In the genomic region with DNA sequence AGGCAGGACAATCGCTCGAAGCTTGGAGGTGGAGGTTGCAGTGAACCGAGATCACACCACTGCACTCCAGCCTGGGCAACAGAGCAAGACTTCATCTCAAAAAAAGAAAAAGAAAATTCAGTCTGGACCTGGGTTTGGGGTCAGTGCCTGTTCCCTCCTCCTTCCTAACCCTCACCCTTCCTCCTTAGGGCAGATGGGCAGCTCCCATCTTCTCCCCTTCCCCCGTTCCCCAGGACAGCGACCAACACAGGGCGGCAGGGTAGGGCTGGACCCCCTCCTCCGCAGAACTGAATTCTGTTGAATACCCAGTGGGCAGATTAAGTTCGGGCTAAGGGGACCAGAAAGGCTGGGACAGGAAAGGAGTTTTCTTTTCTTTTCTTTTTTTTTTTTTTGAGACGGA, we compare ENCODE assay signal across 21 cellular contexts. TPM values are rescaled to one million over a fixed set of nuclear protein-coding genes. Genes with fewer than 3 reads are reported as not detected.
DNase-seq lines count a peak whose midpoint lies in the region; ATAC-seq, FAIRE-seq and TF ChIP-seq lines count a peak whose summit lies in the region.
"Had no signal": no experiment of that assay in that cellular context is flagged by ENCODE, and none has a peak within 500 bp of the region (broad histone marks: within the 10 kb centered on the region; RNA-seq: fewer than 3 reads in every experiment).

No MANE protein-coding gene starts in this region.

- TF ChIP-seq CTCF in DOHH2 (IDR thresholded peaks at IDR 0.05; ENCODE audit: low read depth, low read length, poor library complexity, severe bottlenecking) (no peak), WTC11 (IDR thresholded peaks at IDR 0.05) (no peak), mesothelial cell of epicardium (IDR thresholded peaks at IDR 0.05; ENCODE audit: unreplicated experiment) (no peak)

- DNase-seq in T-helper 2 cell treated with Interferon-gamma antibody and Interleukin-4, amounts not matched to agents 5 μg/mL and 100 μg/mL, for 36 hours (ENCODE audit: low spot score), result no peak
- DNase-seq in T-helper 2 cell (no peak), WTC11 (ENCODE audit: low spot score) (no peak), naive B cell (no peak), head of caudate nucleus (no peak), frontal cortex (ENCODE audit: low spot score in 2 of 2) (no peak), mesothelial cell of epicardium (ENCODE audit: low spot score in 2 of 2, unreplicated experiment in 2 of 2) (no peak)
- DNase-seq: activated CD4-positive, alpha-beta T cell treated with anti-CD3 and anti-CD28 coated beads for 1 hour; activated CD8-positive, alpha-beta memory T cell treated with anti-CD3 and anti-CD28 coated beads, Interleukin-2, amount 50 U/mL, for 48 hours; DMS153; hippocampal formation; MM.1S; NCI-H748 treated with DMSO at 0.1 percent for 48 hours; nephron progenitor cell; stimulated activated CD4-positive, alpha-beta T cell treated with anti-CD3 and anti-CD28 coated beads, Interleukin-2, amount 100 ng/mL, for 48 hours had no signal

- peaks cover 16% of the 10 kb centered on the region for H3K4me1 Mint-ChIP-seq in T-helper 2 cell treated with Interferon-gamma antibody and Interleukin-4, amounts not matched to agents 5 μg/mL and 100 μg/mL, for 36 hours (ENCODE audit: low read depth)
- peaks cover 68% of the 10 kb centered on the region for H3K4me1 Mint-ChIP-seq in WTC11
- H3K4me1 Mint-ChIP-seq in naive B cell, result peaks cover 25 to 33% (median 32%) of the 10 kb centered on the region in 3 donors
- H3K4me1 Mint-ChIP-seq in mesothelial cell of epicardium, result peaks cover 29% of the 10 kb centered on the region

- H3K9me3 ChIP-seq in DOHH2 (ENCODE audit: control insufficient read depth, insufficient read depth, low read length), result no peaks in the 10 kb centered on the region

- H3K27ac Mint-ChIP-seq in T-helper 2 cell treated with Interferon-gamma antibody and Interleukin-4, amounts not matched to agents 5 μg/mL and 100 μg/mL, for 36 hours, result no peak overlapping the region
- peak overlapping the region; percentile 100 for H3K27ac Mint-ChIP-seq in WTC11
- H3K27ac Mint-ChIP-seq in naive B cell, result peak overlapping the region in 1 of 6 donors; percentile 57
- H3K27ac Mint-ChIP-seq in mesothelial cell of epicardium, result no peak overlapping the region

- peak overlapping the region; percentile 16; the same call in 1 of the 2 replicates for H3K27ac ChIP-seq in DOHH2 (ENCODE audit: low read depth, low read length)

- H3K4me3 Mint-ChIP-seq in T-helper 2 cell treated with Interferon-gamma antibody and Interleukin-4, amounts not matched to agents 5 μg/mL and 100 μg/mL, for 36 hours, result peak overlapping the region; percentile 29
- peak overlapping the region; percentile 25; the same call in 1 of the 2 replicates for H3K4me3 Mint-ChIP-seq in WTC11
- H3K4me3 Mint-ChIP-seq in naive B cell, result peak overlapping the region in 6 of 8 donors; percentile 25 to 81 (median 68)
- no peak overlapping the region for H3K4me3 Mint-ChIP-seq in mesothelial cell of epicardium

- no peak for ATAC-seq in WTC11
- ATAC-seq in naive B cell (ENCODE audit: low read depth in 2 of 2), result no peak
- ATAC-seq: Panc1 had no signal

- no peak overlapping the region for H3K4me3 ChIP-seq in DOHH2 (ENCODE audit: low read length)

- CTCF ChIA-PET in WTC11 (lab: Charles Lee), result interaction anchor here (0.6 to 1.6 kb wide), 4 partner anchors 8 to 1058 kb away, joined by 3 to 7 read pairs (median 4); no protein-coding TSS in a partner anchor

- peaks cover 15% of the 10 kb centered on the region for H3K36me3 Mint-ChIP-seq in T-helper 2 cell treated with Interferon-gamma antibody and Interleukin-4, amounts not matched to agents 5 μg/mL and 100 μg/mL, for 36 hours (ENCODE audit: low read depth)
- peaks cover 16% of the 10 kb centered on the region for H3K36me3 Mint-ChIP-seq in WTC11
- H3K36me3 Mint-ChIP-seq in naive B cell, result no peaks in the 10 kb centered on the region
- peaks cover 7% of the 10 kb centered on the region for H3K36me3 Mint-ChIP-seq in mesothelial cell of epicardium

- H3K27me3 Mint-ChIP-seq in T-helper 2 cell treated with Interferon-gamma antibody and Interleukin-4, amounts not matched to agents 5 μg/mL and 100 μg/mL, for 36 hours (ENCODE audit: low read depth), result no peaks in the 10 kb centered on the region
- H3K27me3 Mint-ChIP-seq in WTC11 (ENCODE audit: low read depth), result no peaks in the 10 kb centered on the region
- H3K27me3 Mint-ChIP-seq in naive B cell, result no peaks in the 10 kb centered on the region
- H3K27me3 Mint-ChIP-seq in mesothelial cell of epicardium (ENCODE audit: low read depth), result no peaks in the 10 kb centered on the region

- H3K4me2 ChIP-seq in DOHH2 (ENCODE audit: low read length), result no peak overlapping the region; the same call in 1 of the 2 replicates

- H3K36me3 ChIP-seq in DOHH2 (ENCODE audit: control insufficient read depth, low read length), result peaks cover 50% of the 10 kb centered on the region

- no peak for FAIRE-seq in frontal cortex (lab: Jason Lieb, UNC)
- FAIRE-seq: A204.1, colon had no signal

- H3K9me2 ChIP-seq in DOHH2 (replicated peaks; ENCODE audit: control insufficient read depth, low read length), result no peaks in the 10 kb centered on the region

- H3K27me3 ChIP-seq in DOHH2 (ENCODE audit: control insufficient read depth, low read length), result no peaks in the 10 kb centered on the region

- H3K79me2 ChIP-seq in DOHH2 (ENCODE audit: control insufficient read depth, low read length), result peaks cover 41% of the 10 kb centered on the region

- 0 out of 2 replicates have a peak, but pooled peaks cover 5% of the 10 kb centered on the region for H4K20me1 ChIP-seq in DOHH2 (ENCODE audit: control insufficient read depth, insufficient read depth, low read depth, low read length)

- H3F3A ChIP-seq in DOHH2 (ENCODE audit: control insufficient read depth, insufficient read depth), result peaks cover 32% of the 10 kb centered on the region

- intact Hi-C loops in head of caudate nucleus (cut with DNase I), result no loop called here

- H3K9me3 Mint-ChIP-seq in T-helper 2 cell treated with Interferon-gamma antibody and Interleukin-4, amounts not matched to agents 5 μg/mL and 100 μg/mL, for 36 hours, result no peaks in the 10 kb centered on the region
- no peaks in the 10 kb centered on the region for H3K9me3 Mint-ChIP-seq in WTC11
- H3K9me3 Mint-ChIP-seq in naive B cell, result no peaks in the 10 kb centered on the region
- H3K9me3 Mint-ChIP-seq in mesothelial cell of epicardium, result no peaks in the 10 kb centered on the region
- H3K9me3 Mint-ChIP-seq: nephron progenitor cell had no signal

- POLR2A ChIA-PET in WTC11 (lab: Charles Lee), result interaction anchor here (0.6 to 0.8 kb wide), 2 partner anchors 14 to 15 kb away, joined by 3 to 4 read pairs; no protein-coding TSS in a partner anchor

- peaks cover 37% of the 10 kb centered on the region for H3K4me1 ChIP-seq in DOHH2 (ENCODE audit: control insufficient read depth, low read length)

TF ChIP-seq in WTC11, 78 proteins besides CTCF, POLR2A, EP300 and RAD21:
- peak; percentile 47; the same call in 1 of the 2 replicates for TF ChIP-seq ZNF121 (CRISPR knock-in tag; IDR thresholded peaks at IDR 0.05)
- TF ChIP-seq MXD4 (CRISPR knock-in tag; IDR thresholded peaks at IDR 0.05; ENCODE audit: borderline replicate concordance), result no peak
- TF ChIP-seq ZNF671 (CRISPR knock-in tag; IDR thresholded peaks at IDR 0.05), result no peak

RNA-seq across cellular contexts. Expression of a gene that starts 1.5 kb away (rescaled TPM):
- total RNA-seq in WTC11 (2021) (86.1 to 93.3 TPM (median 92.5 TPM) in 3 replicates), frontal cortex (20.8 TPM), mesothelial cell of epicardium (32.6 to 34.5 TPM (median 34.0 TPM) in 3 replicates)
- 10 to 100 TPM; 36.2 to 82.3 (median 40.3) TPM for polyA plus RNA-seq in naive B cell (ENCODE audit: low read depth in 6 of 6)

RNA-seq across cellular contexts. Expression of a gene that starts 16.0 kb away (rescaled TPM):
- total RNA-seq in WTC11 (2021) (40.3 to 46.2 TPM (median 41.6 TPM) in 3 replicates), frontal cortex (4.1 TPM), mesothelial cell of epicardium (1.8 to 2.3 TPM (median 2.1 TPM) in 3 replicates)
- 10 to 100 TPM in 1 of 6 donors, 1 to 10 TPM in 4, under 1 TPM in 1; 0.63 to 10.1 (median 3.5) TPM for polyA plus RNA-seq in naive B cell (ENCODE audit: low read depth in 6 of 6)

RNA-seq across cellular contexts. Expression of a gene that starts 24.4 kb away (rescaled TPM):
- total RNA-seq in WTC11 (2021), result 263 to 269 TPM (median 264 TPM) in 3 replicates
- 100 to 1,000 TPM; 212 to 320 (median 229) TPM for polyA plus RNA-seq in naive B cell (ENCODE audit: low read depth in 6 of 6)
- total RNA-seq in frontal cortex, result 75.8 TPM
- 112 to 120 TPM (median 116 TPM) in 3 replicates for total RNA-seq in mesothelial cell of epicardium

RNA-seq across cellular contexts. Expression of a gene that starts 57.9 kb away (rescaled TPM):
- not detected in 3 replicates for total RNA-seq in WTC11 (2021)
- not detected for polyA plus RNA-seq in naive B cell (ENCODE audit: low read depth in 6 of 6)
- not detected for total RNA-seq in frontal cortex
- total RNA-seq in mesothelial cell of epicardium, result not detected in 3 replicates
- total RNA-seq: pulmonary artery endothelial cell had no signal
- polyA plus RNA-seq: urinary bladder had no signal
